Comparison of ENCODE assay signal across 7 cellular contexts in the genomic region with DNA sequence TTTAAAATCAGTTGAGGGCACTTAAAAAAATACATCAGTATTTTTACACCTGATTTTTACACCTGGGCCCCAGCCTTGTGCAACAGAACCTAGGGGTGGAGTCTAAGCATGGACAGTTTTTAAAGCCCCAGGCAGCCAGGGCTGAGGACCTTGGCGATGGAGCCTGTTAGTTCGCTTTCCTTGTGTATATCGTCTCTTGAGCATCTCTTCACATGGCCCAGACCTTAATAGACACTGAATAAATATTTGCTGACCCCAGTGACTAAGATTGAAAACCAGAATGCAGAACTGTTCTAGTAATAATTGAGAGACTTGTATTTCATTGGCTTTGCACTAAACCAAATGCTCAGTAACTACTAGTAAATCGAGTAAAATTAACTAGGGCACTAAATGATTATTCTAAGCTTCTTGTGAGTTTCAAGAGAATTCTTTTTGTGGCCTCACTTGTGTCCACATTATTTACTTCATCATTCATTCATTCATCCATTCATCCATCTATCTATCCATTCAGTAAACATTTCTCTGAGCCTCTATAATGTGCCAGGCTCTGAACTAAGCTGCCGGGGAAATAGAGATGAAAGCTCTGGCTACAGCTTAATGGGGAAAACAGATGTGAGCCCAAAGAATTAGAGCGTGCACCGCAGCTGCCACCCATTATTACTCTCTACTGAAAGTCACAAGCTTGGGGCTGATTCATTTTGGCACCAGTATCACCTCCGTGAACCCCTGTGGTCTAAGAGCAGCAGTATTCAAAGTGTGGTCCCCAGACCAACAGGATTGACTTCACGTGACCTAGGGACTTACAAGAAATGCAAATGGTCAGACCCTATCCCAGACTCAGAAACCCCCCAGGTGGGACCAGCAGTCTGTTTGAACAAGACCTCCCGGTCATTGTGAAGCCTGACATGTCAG. TPM values are rescaled to one million over a fixed set of nuclear protein-coding genes. Genes with fewer than 3 reads are reported as not detected.
DNase-seq lines count a peak whose midpoint lies in the region; ATAC-seq and TF ChIP-seq lines count a peak whose summit lies in the region.

No MANE protein-coding gene starts in this region.

- no peak overlapping the region for H2AFZ ChIP-seq in osteoblast (ENCODE audit: low read length)

- H3K36me3 ChIP-seq in MG63 (no peaks in the 10 kb centered on the region), osteoblast (ENCODE audit: insufficient read depth, low read length) (no peaks in the 10 kb centered on the region)

- ATAC-seq in GM18520 (IDR thresholded peaks at IDR 0.05; ENCODE audit: unreplicated experiment) (peak; percentile 67), GM21619 (IDR thresholded peaks at IDR 0.05; ENCODE audit: unreplicated experiment) (peak; percentile 70), GM21367 (IDR thresholded peaks at IDR 0.05; ENCODE audit: unreplicated experiment) (no peak)

- no peaks in the 10 kb centered on the region for H4K20me1 ChIP-seq in osteoblast (ENCODE audit: insufficient read depth, low read length)

- H3K9me3 ChIP-seq in MG63 = no peaks in the 10 kb centered on the region
- no peaks in the 10 kb centered on the region for H3K9me3 ChIP-seq in osteoblast (ENCODE audit: low read depth, low read length)

- no peaks in the 10 kb centered on the region for H3K79me2 ChIP-seq in osteoblast (ENCODE audit: insufficient read depth, low read length)

- H3K27me3 ChIP-seq in MG63 (no peaks in the 10 kb centered on the region), osteoblast (ENCODE audit: insufficient read depth, low read length) (no peaks in the 10 kb centered on the region)

- TF ChIP-seq CTCF in osteoblast (IDR thresholded peaks at IDR 0.05; ENCODE audit: extremely low read depth, low read depth, low read length) = no peak

- DNase-seq in MG63 = peak; percentile 15
- DNase-seq in osteoblast (ENCODE audit: insufficient read length, low spot score, missing footprints) = peak; percentile 77
- no peak for DNase-seq in HPDE6-E6E7 (ENCODE audit: extremely low spot score)
- DNase-seq in amniotic stem cell (lab: John Stamatoyannopoulos, UW) = no peak

- H3K4me2 ChIP-seq in osteoblast (ENCODE audit: insufficient read depth, low read length) = no peak overlapping the region

- peak overlapping the region; percentile 93 for H3K27ac ChIP-seq in osteoblast (ENCODE audit: low read depth, low read length)

- peaks cover 17% of the 10 kb centered on the region for H3K4me1 ChIP-seq in osteoblast (ENCODE audit: insufficient read depth, low read length)

- H3K4me3 ChIP-seq in MG63 = no peak overlapping the region
- no peak overlapping the region for H3K4me3 ChIP-seq in osteoblast (ENCODE audit: insufficient read depth, low read length)

RNA-seq across cellular contexts. Expression of a gene that starts 30.7 kb away (rescaled TPM):
- 1.8 and 2.4 TPM in 2 replicates for total RNA-seq in MG63 (2014; rRNA removed; shearing (Covaris generic); ENCODE audit: low replicate concordance)
- 4.4 and 4.7 TPM in 2 replicates for total RNA-seq in osteoblast

Comparison
In these comparisons a context has a peak if more than half of its experiments do, and no peak if none do; other contexts are left out.
1. DNase-seq: peak in MG63 (single experiment) and osteoblast (single experiment); none in HPDE6-E6E7 (single experiment) and amniotic stem cell (single experiment).